In genomic region chr7:1325246-1325645, GRCh38 we compare ENCODE assay signal across 15 cellular contexts.
"Had no signal": no experiment of that assay in that cellular context is flagged by ENCODE, and none has a peak within 500 bp of the region (broad histone marks: within the 10 kb centered on the region; RNA-seq: fewer than 3 reads in every experiment).

No MANE protein-coding gene starts in this region.

- ATAC-seq: left colon; left ventricle myocardium superior; naive thymus-derived CD4-positive, alpha-beta T cell; right cardiac atrium; stimulated activated memory B cell treated with anti-CD40 and anti-IgM and Interleukin-4, amounts not matched to agents 10 μg/mL and 1 μg/mL and 100 μg/mL, for 72 hours had no signal

- H3K4me3 ChIP-seq: coronary artery, hepatocyte, tibial artery, upper lobe of left lung had no signal

- H3K9me3 ChIP-seq: tibial artery, upper lobe of left lung had no signal

- H3K27me3 ChIP-seq: hepatocyte had no signal

- DNase-seq: effector CD8-positive, alpha-beta T cell; foreskin melanocyte; head of caudate nucleus; left colon; left ventricle myocardium superior; mesendoderm; naive thymus-derived CD4-positive, alpha-beta T cell; small intestine; stimulated activated CD4-positive, alpha-beta T cell treated with anti-CD3 and anti-CD28 coated beads, Interleukin-4, amount 100 ng/mL, for 1 hour; upper lobe of left lung had no signal

- H3K27ac ChIP-seq: coronary artery, hepatocyte, tibial artery, upper lobe of left lung had no signal

- H3K36me3 ChIP-seq: tibial artery, upper lobe of left lung had no signal

- H3K4me1 ChIP-seq: upper lobe of left lung had no signal
